Comparison of ENCODE assay signal across 8 cellular contexts in the genomic region with DNA sequence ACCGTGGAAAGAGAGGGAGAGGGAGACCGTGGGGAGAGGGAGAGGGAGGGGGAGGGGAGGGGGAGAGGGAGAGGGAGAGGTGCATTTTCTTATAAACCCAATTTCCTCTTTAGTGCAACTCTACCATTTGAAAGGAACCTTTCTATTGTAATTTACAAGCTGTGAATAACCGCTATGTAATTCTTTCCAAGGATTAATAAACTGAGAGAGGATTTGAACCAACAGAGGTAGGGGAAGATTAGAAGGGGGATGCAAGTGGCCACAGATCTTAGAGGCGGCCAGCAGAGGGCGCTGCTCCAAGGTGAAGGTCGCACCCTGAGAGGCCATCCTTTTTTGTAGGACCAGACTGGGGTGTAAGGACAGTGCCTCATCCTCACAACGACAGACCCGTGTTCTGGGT. TPM values are rescaled to one million over a fixed set of nuclear protein-coding genes. Genes with fewer than 3 reads are reported as not detected.
DNase-seq lines count a peak whose midpoint lies in the region; ATAC-seq, FAIRE-seq and TF ChIP-seq lines count a peak whose summit lies in the region.
"Not testable (repeated sequence)": the region's sequence is repeated elsewhere in the genome, so short reads cannot be mapped to it uniquely, and the experiment has no call there.

No MANE protein-coding gene starts in this region.

- DNase-seq in GM06990 (ENCODE audit: extremely low read depth, insufficient read length) (peak; percentile 33), SHP77 (lab: John Stamatoyannopoulos, UW) (peak; percentile 87 to 91), colonic mucosa (peak; percentile 61), uterus (peak in 1 of 2 donors; percentile 49)
- DNase-seq in LNCaP clone FGC (ENCODE audit: low read depth); keratinocyte (ENCODE audit: low read depth, low spot score): not testable (repeated sequence)
- DNase-seq in activated CD8-positive, alpha-beta memory T cell treated with anti-CD3 and anti-CD28 coated beads, Interleukin-2, amount 10 ng/mL, durations not matched to agents 7 days and 5 days: peak; percentile 88
- DNase-seq in stimulated activated CD4-positive, alpha-beta T cell treated with anti-CD3 and anti-CD28 coated beads, Interleukin-12 subunit alpha, Interleukin-12 subunit beta, amount 100 ng/mL, for 24 hours (ENCODE audit: low read depth in 2 of 2): peak; percentile 57 to 74

- not testable (repeated sequence) for H3K4me1 Mint-ChIP-seq in activated CD8-positive, alpha-beta memory T cell treated with anti-CD3 and anti-CD28 coated beads, Interleukin-2, amount 10 ng/mL, durations not matched to agents 7 days and 5 days

- H3K27ac Mint-ChIP-seq in activated CD8-positive, alpha-beta memory T cell treated with anti-CD3 and anti-CD28 coated beads, Interleukin-2, amount 10 ng/mL, durations not matched to agents 7 days and 5 days: not testable (repeated sequence)

- not testable (repeated sequence) for H3K27me3 ChIP-seq in GM06990 (replicated peaks; ENCODE audit: control insufficient read depth, insufficient read depth, low read length); colonic mucosa; keratinocyte (ENCODE audit: control insufficient read depth, extremely low read depth, insufficient read depth, low read length); uterus

- CTCF ChIA-PET in activated CD8-positive, alpha-beta memory T cell treated with anti-CD3 and anti-CD28 coated beads, Interleukin-2, amount 10 ng/mL, durations not matched to agents 7 days and 5 days (lab: Charles Lee): not testable (repeated sequence)

- H3K9ac ChIP-seq in colonic mucosa (ENCODE audit: low read depth in 2 of 2, low read length in 2 of 2); keratinocyte (ENCODE audit: control insufficient read depth, extremely low read depth, insufficient read depth, low read length): not testable (repeated sequence)

- H3K27ac ChIP-seq in colonic mucosa; keratinocyte (ENCODE audit: control insufficient read depth, insufficient read depth, low read length); uterus: not testable (repeated sequence)

- not testable (repeated sequence) for H3K36me3 ChIP-seq in GM06990 (ENCODE audit: control insufficient read depth, insufficient read depth, low read length); colonic mucosa; keratinocyte (ENCODE audit: control insufficient read depth in 2 of 2, extremely low read depth in 1 of 2, insufficient read depth in 2 of 2, low read length in 2 of 2); uterus

- not testable (repeated sequence) for H3K4me2 ChIP-seq in keratinocyte (ENCODE audit: control insufficient read depth, extremely low read depth, insufficient read depth, low read depth, low read length)

- not testable (repeated sequence) for H3K9me3 Mint-ChIP-seq in activated CD8-positive, alpha-beta memory T cell treated with anti-CD3 and anti-CD28 coated beads, Interleukin-2, amount 10 ng/mL, durations not matched to agents 7 days and 5 days (ENCODE audit: low read depth)

- not testable (repeated sequence) for H3K4me1 ChIP-seq in colonic mucosa; keratinocyte (ENCODE audit: control insufficient read depth, extremely low read depth, insufficient read depth, low read length); uterus

- not testable (repeated sequence) for H2AFZ ChIP-seq in keratinocyte (ENCODE audit: control insufficient read depth, low read length)

- dilution Hi-C loops in keratinocyte (cut with MboI; ENCODE audit: extremely low pct_ligation_motif_present, low sequenced_read_pairs): not testable (repeated sequence)

- H3K36me3 Mint-ChIP-seq in activated CD8-positive, alpha-beta memory T cell treated with anti-CD3 and anti-CD28 coated beads, Interleukin-2, amount 10 ng/mL, durations not matched to agents 7 days and 5 days: not testable (repeated sequence)

- not testable (repeated sequence) for H3K4me3 Mint-ChIP-seq in activated CD8-positive, alpha-beta memory T cell treated with anti-CD3 and anti-CD28 coated beads, Interleukin-2, amount 10 ng/mL, durations not matched to agents 7 days and 5 days

- ATAC-seq in activated CD8-positive, alpha-beta memory T cell treated with anti-CD3 and anti-CD28 coated beads, Interleukin-2, amount 10 ng/mL, durations not matched to agents 7 days and 5 days: peak; percentile 98

- H3K4me3 ChIP-seq in GM06990 (replicated peaks; ENCODE audit: low read depth, low read length); LNCaP clone FGC (ENCODE audit: low read depth, low read length); colonic mucosa; keratinocyte (ENCODE audit: control insufficient read depth in 2 of 3, extremely low read depth in 1 of 3, insufficient read depth in 2 of 3, low read depth in 1 of 3, low read length in 3 of 3); uterus: not testable (repeated sequence)

- not testable (repeated sequence) for TF ChIP-seq POLR2A in uterus (IDR thresholded peaks at IDR 0.05)

- intact Hi-C loops in colonic mucosa (cut with DNase I); uterus (cut with DNase I; ENCODE audit: low total_unique reads): not testable (repeated sequence)

- not testable (repeated sequence) for H3K9me3 ChIP-seq in colonic mucosa; keratinocyte (ENCODE audit: control insufficient read depth, low read depth, low read length); uterus

- H3K27me3 Mint-ChIP-seq in activated CD8-positive, alpha-beta memory T cell treated with anti-CD3 and anti-CD28 coated beads, Interleukin-2, amount 10 ng/mL, durations not matched to agents 7 days and 5 days: not testable (repeated sequence)

- TF ChIP-seq CTCF in GM06990 (IDR thresholded peaks at IDR 0.05; ENCODE audit: insufficient read depth, low read length, poor library complexity, severe bottlenecking) (peak; percentile 77), LNCaP clone FGC (IDR thresholded peaks at IDR 0.05; ENCODE audit: control insufficient read depth, extremely low read depth, insufficient read depth) (peak; percentile 67), colonic mucosa (IDR thresholded peaks at IDR 0.05) (peak; percentile 59), keratinocyte (optimal IDR thresholded peaks at IDR 0.05 in 1 of 3, IDR thresholded peaks at IDR 0.05 in 1 of 3, conservative IDR thresholded peaks at IDR 0.05 in 1 of 3; ENCODE audit: extremely low read depth in 1 of 3, insufficient read depth in 2 of 3, low read length in 3 of 3) (peak in 2 of 3 experiments; percentile 62 to 78), uterus (IDR thresholded peaks at IDR 0.05) (peak in 3 of 4 experiments; percentile 21 to 29 (median 25))

- not testable (repeated sequence) for H3K9me1 ChIP-seq in keratinocyte (ENCODE audit: control insufficient read depth, extremely low read depth, insufficient read depth, low read length)

- FAIRE-seq in keratinocyte (lab: Jason Lieb, UNC): peak; percentile 91

- H3K79me2 ChIP-seq in keratinocyte (ENCODE audit: control insufficient read depth, insufficient read depth, low read length): not testable (repeated sequence)

- not testable (repeated sequence) for H4K20me1 ChIP-seq in keratinocyte (ENCODE audit: control insufficient read depth, extremely low read depth, insufficient read depth, low read length)

RNA-seq across cellular contexts. Expression of gene LRRC37A, which starts 41.2 kb away (rescaled TPM):
- 1 to 10 TPM; 2.5 to 8.0 TPM for total RNA-seq in activated CD8-positive, alpha-beta memory T cell treated with anti-CD3 and anti-CD28 coated beads, Interleukin-2, amount 10 ng/mL, durations not matched to agents 7 days and 5 days
- total RNA-seq in colonic mucosa (1 to 10 TPM in 1 of 2 donors, under 1 TPM in 1; 0.85 to 2.1 TPM), uterus (10 to 100 TPM in 1 of 4 donors, 1 to 10 TPM in 2, not detected in 1; 1.0 to 14.4 (median 1.8) TPM)
- 0.79 to 2.3 TPM (median 1.7 TPM) in 3 replicates for polyA plus RNA-seq in keratinocyte
- 1.9 TPM for polyA plus RNA-seq in keratinocyte (2011; ENCODE audit: low read depth)
- polyA plus RNA-seq in keratinocyte (2011; cell fraction: cytosol; rRNA removed): 0.94 and 1.3 TPM in 2 replicates
- polyA plus RNA-seq in keratinocyte (2011; cell fraction: nucleus; rRNA removed): 3.9 and 5.3 TPM in 2 replicates
- polyA plus RNA-seq in keratinocyte (2012; ENCODE audit: low replicate concordance): 0.97 and 1.9 TPM in 2 replicates
- 0.95 to 10.1 TPM (median 5.7 TPM) in 3 replicates for polyA minus RNA-seq in keratinocyte
- 1.2 TPM for polyA minus RNA-seq in keratinocyte (2011; cell fraction: cytosol; rRNA and poly(A)+ RNA removed)
- 5.6 and 11.2 TPM in 2 replicates for polyA minus RNA-seq in keratinocyte (2011; cell fraction: nucleus; rRNA and poly(A)+ RNA removed)

Comparison
In these comparisons a context has a peak if more than half of its experiments do, and no peak if none do; other contexts are left out.
1. CTCF ChIP-seq: peak in every context shown above with its lines; median percentile 77 in GM06990; 70 in keratinocyte; 67 in LNCaP clone FGC; 59 in colonic mucosa; 25 in uterus.